In genomic region chr2:39408351-39409136, GRCh38 we compare ENCODE assay signal across 9 cellular contexts. TPM values are rescaled to one million over a fixed set of nuclear protein-coding genes. Genes with fewer than 3 reads are reported as not detected.
DNase-seq lines count a peak whose midpoint lies in the region; ATAC-seq, FAIRE-seq and TF ChIP-seq lines count a peak whose summit lies in the region.
"Had no signal": no experiment of that assay in that cellular context is flagged by ENCODE, and none has a peak within 500 bp of the region (broad histone marks: within the 10 kb centered on the region; RNA-seq: fewer than 3 reads in every experiment).

No MANE protein-coding gene starts in this region.

- H3K4me3 ChIP-seq in GM12865 (ENCODE audit: low read depth, low read length) (no peak overlapping the region), Loucy (ENCODE audit: low read length, poor library complexity, severe bottlenecking) (peak overlapping the region; percentile 27), HepG2 (replicated peaks in 1 of 3; ENCODE audit: insufficient read depth in 1 of 3, low read depth in 2 of 3, low read length in 3 of 3) (no peak overlapping the region), vagina (no peak overlapping the region), Karpas-422 (ENCODE audit: low read length) (no peak overlapping the region)

- no peaks in the 10 kb centered on the region for H3K36me3 ChIP-seq in Loucy (ENCODE audit: insufficient read depth, low read length)
- H3K36me3 ChIP-seq in HepG2 (replicated peaks in 1 of 2; ENCODE audit: control insufficient read depth in 1 of 2, insufficient read depth in 2 of 2, low read length in 2 of 2) = peaks cover 2 to 4% of the 10 kb centered on the region in 2 experiments; a peak in 4 of 5 replicates
- H3K36me3 ChIP-seq in vagina = no peaks in the 10 kb centered on the region
- H3K36me3 ChIP-seq in Karpas-422 (ENCODE audit: insufficient read depth, low read length) = no peaks in the 10 kb centered on the region

- BruUV-seq in HepG2 (replicated peaks; lab: Mats Ljungman, UMichigan) = no TSS peak

- no peak for TF ChIP-seq CTCF in GM12865 (IDR thresholded peaks at IDR 0.05; ENCODE audit: insufficient read depth, low read depth, low read length, missing control alignments)
- no peak for TF ChIP-seq CTCF in Loucy (conservative IDR thresholded peaks at IDR 0.05; ENCODE audit: low read length)
- no peak for TF ChIP-seq CTCF in HepG2 (CRISPR knock-in tag; IDR thresholded peaks at IDR 0.05)
- TF ChIP-seq CTCF in vagina (IDR thresholded peaks at IDR 0.05) = no peak

- no peak overlapping the region for H3K9ac ChIP-seq in Loucy (ENCODE audit: low read depth, low read length, poor library complexity, severe bottlenecking)
- H3K9ac ChIP-seq in HepG2 (ENCODE audit: insufficient read depth, low read depth, low read length) = no peak overlapping the region
- H3K9ac ChIP-seq in Karpas-422 (ENCODE audit: low read length) = no peak overlapping the region

- H2AFZ ChIP-seq in Loucy (ENCODE audit: low read length) = no peak overlapping the region
- H2AFZ ChIP-seq in HepG2 (ENCODE audit: low read length) = no peak overlapping the region
- no peak overlapping the region for H2AFZ ChIP-seq in Karpas-422 (ENCODE audit: low read length)

- H3K79me2 ChIP-seq in Loucy (ENCODE audit: insufficient read depth, low read length) = peaks cover 76% of the 10 kb centered on the region
- H3K79me2 ChIP-seq in HepG2 (ENCODE audit: insufficient read depth, low read length) = peaks cover 100% of the 10 kb centered on the region
- no peaks in the 10 kb centered on the region for H3K79me2 ChIP-seq in Karpas-422 (ENCODE audit: low read length)

- FAIRE-seq in HepG2 (lab: Jason Lieb, UNC) = no peak

- H3K27me3 ChIP-seq in Loucy (ENCODE audit: insufficient read depth, low read length, poor library complexity, severe bottlenecking) (no peaks in the 10 kb centered on the region), HepG2 (ENCODE audit: control insufficient read depth in 1 of 2, insufficient read depth in 2 of 2, low read length in 2 of 2) (no peaks in the 10 kb centered on the region), vagina (no peaks in the 10 kb centered on the region), Karpas-422 (ENCODE audit: low read length) (no peaks in the 10 kb centered on the region)

- no peaks in the 10 kb centered on the region for H4K20me1 ChIP-seq in Loucy (ENCODE audit: insufficient read depth, low read length, poor library complexity, severe bottlenecking)
- H4K20me1 ChIP-seq in HepG2 (ENCODE audit: insufficient read depth, low read length) = peaks cover 87% of the 10 kb centered on the region
- H4K20me1 ChIP-seq in Karpas-422 (ENCODE audit: insufficient read depth, low read depth, low read length) = peaks cover 71% of the 10 kb centered on the region

- DNase-seq in GM12865 (ENCODE audit: low read depth) (peak; percentile 43), HepG2 (ENCODE audit: low spot score) (no peak), NCI-H2081 treated with DMSO at 0.1 percent for 48 hours (lab: John Stamatoyannopoulos, UW) (no peak), vagina (ENCODE audit: extremely low spot score in 2 of 2) (no peak), Karpas-422 (no peak), GM19240 (ENCODE audit: insufficient read length, low spot score) (no peak)
- DNase-seq: midbrain had no signal

- no peak for TF ChIP-seq POLR2A in HepG2 (IDR thresholded peaks at IDR 0.05; ENCODE audit: insufficient read depth in 1 of 2, low read depth in 2 of 2, low read length in 2 of 2)
- TF ChIP-seq POLR2A in vagina (IDR thresholded peaks at IDR 0.05) = no peak

- CTCF ChIA-PET in HepG2 (lab: Yijun Ruan, JAX; ENCODE audit: low intra/inter-chr PET ratio, low total read pairs) = no interaction called here

- H3K4me1 ChIP-seq in Loucy (ENCODE audit: insufficient read depth, low read length, poor library complexity, severe bottlenecking) = peaks cover 24% of the 10 kb centered on the region
- H3K4me1 ChIP-seq in HepG2 (ENCODE audit: insufficient read depth, low read length) = peaks cover 87% of the 10 kb centered on the region
- peaks cover 71% of the 10 kb centered on the region for H3K4me1 ChIP-seq in vagina
- H3K4me1 ChIP-seq in Karpas-422 (ENCODE audit: low read length) = peaks cover 2% of the 10 kb centered on the region; the same call in 1 of the 2 replicates

- in situ Hi-C loops in HepG2 (cut with HindIII; ENCODE audit: extremely low pct_ligation_motif_present, low pct_unique_long_range_greater_than_20kb) = no loop called here

- POLR2A ChIA-PET in HepG2 (lab: Yijun Ruan, JAX) = interaction anchor here (1.6 kb wide), 1 partner anchor 9 kb away, joined by 3 read pairs; no protein-coding TSS in a partner anchor

- H3K9me3 ChIP-seq in Loucy (ENCODE audit: insufficient read depth, low read depth, low read length) (no peaks in the 10 kb centered on the region), HepG2 (ENCODE audit: low read length) (no peaks in the 10 kb centered on the region), vagina (no peaks in the 10 kb centered on the region), Karpas-422 (ENCODE audit: low read length) (no peaks in the 10 kb centered on the region)

- H3K4me2 ChIP-seq in Loucy (ENCODE audit: low read depth, low read length, poor library complexity, severe bottlenecking) (peak overlapping the region; percentile 33), HepG2 (ENCODE audit: low read depth, low read length) (0 out of 2 replicates have a peak overlapping the region, but pooled peaks have one; percentile 8), Karpas-422 (ENCODE audit: low read depth, low read length, poor library complexity, severe bottlenecking) (no peak overlapping the region)

- intact Hi-C loops in HepG2 (cut with micrococcal nuclease; ENCODE audit: unreplicated experiment) = no loop called here
- intact Hi-C loops in vagina (cut with DNase I) = no loop called here

- peak overlapping the region; percentile 4 for H3K27ac ChIP-seq in HepG2 (ENCODE audit: extremely low read length, insufficient read depth, low read length)
- no peak overlapping the region for H3K27ac ChIP-seq in vagina
- H3K27ac ChIP-seq in Karpas-422 (ENCODE audit: low read length) = no peak overlapping the region

- no peaks in the 10 kb centered on the region for H3F3A ChIP-seq in Loucy (ENCODE audit: low read depth)

- ATAC-seq in GM21717 (IDR thresholded peaks at IDR 0.05; ENCODE audit: unreplicated experiment) (peak; percentile 79), HepG2 (no peak)

- no peak for TF ChIP-seq EP300 in HepG2 (IDR thresholded peaks at IDR 0.05; ENCODE audit: low read depth in 2 of 2, low read length in 2 of 2)
- no peak for TF ChIP-seq EP300 in HepG2 (CRISPR knock-in tag; IDR thresholded peaks at IDR 0.05; ENCODE audit: borderline replicate concordance)

- WGBS in HepG2 (ENCODE audit: low lambda C conversion rate) = 84% methylated on average over 3 of the region's 3 CpGs

- TF ChIP-seq RAD21 in HepG2 (CRISPR knock-in tag; IDR thresholded peaks at IDR 0.05) = no peak

- H3K9me2 ChIP-seq in Loucy (replicated peaks; ENCODE audit: low read depth, low read length) (no peaks in the 10 kb centered on the region), Karpas-422 (replicated peaks; ENCODE audit: insufficient read depth, low read length) (no peaks in the 10 kb centered on the region)

TF ChIP-seq in HepG2, 621 proteins besides CTCF, POLR2A, EP300 and RAD21:
- no peak for TF ChIP-seq ZNF839 (CRISPR knock-in tag; IDR thresholded peaks at IDR 0.05; ENCODE audit: borderline replicate concordance)
- peak; percentile 75 for TF ChIP-seq ZNF629 (CRISPR knock-in tag; conservative IDR thresholded peaks at IDR 0.05)

RNA-seq across cellular contexts. Expression of gene MAP4K3, which starts 28.5 kb away (rescaled TPM):
- total RNA-seq in HepG2 (2016; rRNA removed; fragmentation: Illumina TruSeq; extraction: Trizol) = 45.9 and 49.6 TPM in 2 replicates
- 9.3 and 11.7 TPM in 2 replicates for total RNA-seq in HepG2 (2016; cell fraction: cytosol; rRNA removed; fragmentation: Illumina TruSeq; extraction: Trizol; ENCODE audit: low read depth)
- 46.7 and 48.9 TPM in 2 replicates for total RNA-seq in HepG2 (2016; cell fraction: insoluble cytoplasmic fraction; rRNA removed; fragmentation: Illumina TruSeq; extraction: Trizol)
- total RNA-seq in HepG2 (2016; cell fraction: membrane; rRNA removed; fragmentation: Illumina TruSeq; extraction: Trizol) = 17.7 and 20.9 TPM in 2 replicates
- total RNA-seq in HepG2 (2016; cell fraction: nucleus; rRNA removed; fragmentation: Illumina TruSeq; extraction: Trizol) = 85.1 and 105 TPM in 2 replicates
- 38.9 and 53.2 TPM in 2 replicates for polyA plus RNA-seq in HepG2 (2011; rRNA removed)
- 15.2 and 25.2 TPM in 2 replicates for polyA plus RNA-seq in HepG2 (2011; cell fraction: cytosol; rRNA removed)
- 42.0 and 43.8 TPM in 2 replicates for polyA plus RNA-seq in HepG2 (2011; cell fraction: nucleus; rRNA removed)
- 42.7 and 67.4 TPM in 2 replicates for polyA plus RNA-seq in HepG2 (2012)
- polyA plus RNA-seq in HepG2 (2016; cell fraction: cytosol; fragmentation: Illumina TruSeq; extraction: Trizol; ENCODE audit: low read depth) = 3.1 and 3.5 TPM in 2 replicates
- polyA plus RNA-seq in HepG2 (2016; cell fraction: insoluble cytoplasmic fraction; fragmentation: Illumina TruSeq; extraction: Trizol; ENCODE audit: low read depth) = 44.4 and 45.5 TPM in 2 replicates
- 8.1 and 8.9 TPM in 2 replicates for polyA plus RNA-seq in HepG2 (2016; cell fraction: membrane; fragmentation: Illumina TruSeq; extraction: Trizol; ENCODE audit: low read depth)
- polyA plus RNA-seq in HepG2 (2016; cell fraction: nucleus; fragmentation: Illumina TruSeq; extraction: Trizol; ENCODE audit: insufficient read depth, low read depth) = 91.5 and 93.7 TPM in 2 replicates
- 4.5 and 18.5 TPM in 2 replicates for polyA minus RNA-seq in HepG2 (2011; rRNA and poly(A)+ RNA removed; ENCODE audit: low replicate concordance)
- polyA minus RNA-seq in HepG2 (2011; cell fraction: cytosol; rRNA and poly(A)+ RNA removed) = 40.5 and 40.9 TPM in 2 replicates
- 370 and 413 TPM in 2 replicates for polyA minus RNA-seq in HepG2 (2011; cell fraction: nucleus; rRNA and poly(A)+ RNA removed)
- total RNA-seq in vagina = 38.5 TPM
- 7.2 and 11.5 TPM in 2 replicates for total RNA-seq in Karpas-422 (2014; rRNA removed; shearing (Covaris generic); ENCODE audit: low replicate concordance)
